Comparison of ENCODE assay signal across 9 cellular contexts in genomic region chr9:14992516-14992915, GRCh38.
DNase-seq lines count a peak whose midpoint lies in the region; TF ChIP-seq lines count a peak whose summit lies in the region.
"Had no signal": no experiment of that assay in that cellular context is flagged by ENCODE, and none has a peak within 500 bp of the region (broad histone marks: within the 10 kb centered on the region; RNA-seq: fewer than 3 reads in every experiment).

No MANE protein-coding gene starts in this region.

- H3K4me3 ChIP-seq in NT2/D1 (ENCODE audit: insufficient read length, low read depth), result peak overlapping the region; percentile 82
- peak overlapping the region; percentile 65 to 68 (median 66) for H3K4me3 ChIP-seq in esophagus muscularis mucosa
- peak overlapping the region; percentile 49 to 62 (median 58) for H3K4me3 ChIP-seq in sigmoid colon

- H3K9me3 ChIP-seq in NT2/D1 (ENCODE audit: insufficient read depth, low read length) (no peaks in the 10 kb centered on the region), esophagus muscularis mucosa (no peaks in the 10 kb centered on the region), sigmoid colon (no peaks in the 10 kb centered on the region)

- TF ChIP-seq POLR2A in esophagus muscularis mucosa (IDR thresholded peaks at IDR 0.05; ENCODE audit: low read depth) (no peak), sigmoid colon (IDR thresholded peaks at IDR 0.05) (no peak)

- peak; percentile 49 for DNase-seq in DMS79 treated with DMSO at 0.1 percent for 48 hours (lab: John Stamatoyannopoulos, UW)
- DNase-seq in DMS79 (lab: John Stamatoyannopoulos, UW), result no peak
- no peak for DNase-seq in NT2/D1 (ENCODE audit: low read depth, low spot score)
- DNase-seq in esophagus muscularis mucosa (ENCODE audit: extremely low spot score), result no peak
- DNase-seq in sigmoid colon, result no peak
- no peak for DNase-seq in dedifferentiated amniotic fluid mesenchymal stem cell (ENCODE audit: extremely low spot score)
- DNase-seq in glomerular visceral epithelial cell (ENCODE audit: extremely low spot score), result no peak
- no peak for DNase-seq in NCI-H128 (lab: John Stamatoyannopoulos, UW; ENCODE audit: unreplicated experiment)
- DNase-seq: 8988T had no signal

- H3K9ac ChIP-seq in NT2/D1 (ENCODE audit: insufficient read length, low read depth), result peak overlapping the region; percentile 83

- H3K27ac ChIP-seq in esophagus muscularis mucosa (replicated peaks in 1 of 4) (no peak overlapping the region), sigmoid colon (peak overlapping the region in 3 of 4 donors; percentile 14 to 73 (median 48))

- TF ChIP-seq EP300 in esophagus muscularis mucosa (IDR thresholded peaks at IDR 0.05), result no peak
- no peak for TF ChIP-seq EP300 in sigmoid colon (IDR thresholded peaks at IDR 0.05)

- intact Hi-C loops in esophagus muscularis mucosa (cut with DNase I), result no loop called here
- intact Hi-C loops in sigmoid colon (cut with DNase I), result loop anchor here (10.0 kb wide), 1 partner anchor 128 kb away; no protein-coding TSS in a partner anchor

- WGBS in esophagus muscularis mucosa, result 80% methylated on average over 5 of the region's 5 CpGs
- WGBS in sigmoid colon, 2 donors, result 85 to 90% methylated on average over 5 of the region's 5 CpGs

- H3K36me3 ChIP-seq in NT2/D1 (ENCODE audit: insufficient read depth, insufficient read length, low read length), result peaks cover under 1% of the 10 kb centered on the region
- H3K36me3 ChIP-seq in esophagus muscularis mucosa, result no peaks in the 10 kb centered on the region
- H3K36me3 ChIP-seq in sigmoid colon, result no peaks in the 10 kb centered on the region

- H3K4me1 ChIP-seq in NT2/D1 (ENCODE audit: insufficient read depth, insufficient read length) (peaks cover 3% of the 10 kb centered on the region), esophagus muscularis mucosa (peaks cover 11 to 20% (median 19%) of the 10 kb centered on the region in 4 donors), sigmoid colon (peaks cover 0 to 18% (median 2%) of the 10 kb centered on the region in 4 donors)

- TF ChIP-seq CTCF in esophagus muscularis mucosa (IDR thresholded peaks at IDR 0.05), result no peak
- no peak for TF ChIP-seq CTCF in sigmoid colon (IDR thresholded peaks at IDR 0.05)

- no peaks in the 10 kb centered on the region for H3K27me3 ChIP-seq in NT2/D1 (ENCODE audit: insufficient read depth, insufficient read length)
- H3K27me3 ChIP-seq in esophagus muscularis mucosa, result no peaks in the 10 kb centered on the region
- no peaks in the 10 kb centered on the region for H3K27me3 ChIP-seq in sigmoid colon

Comparison
In these comparisons a context has a peak if more than half of its experiments do, and no peak if none do; other contexts are left out.
1. H3K27ac ChIP-seq: peak in sigmoid colon (3 of 4); none in esophagus muscularis mucosa (0 of 4).
2. Peak in every context shown above with its lines, with median percentiles within 50 percentile points of each other: H3K4me3 ChIP-seq.